Comparison of ENCODE assay signal across 9 cellular contexts in genomic region chr19:32693151-32694108, GRCh38. TPM values are rescaled to one million over a fixed set of nuclear protein-coding genes. Genes with fewer than 3 reads are reported as not detected.
DNase-seq lines count a peak whose midpoint lies in the region; ATAC-seq and TF ChIP-seq lines count a peak whose summit lies in the region.
"Not testable (repeated sequence)": the region's sequence is repeated elsewhere in the genome, so short reads cannot be mapped to it uniquely, and the experiment has no call there.
"Had no signal": no experiment of that assay in that cellular context is flagged by ENCODE, and none has a peak within 500 bp of the region (broad histone marks: within the 10 kb centered on the region; RNA-seq: fewer than 3 reads in every experiment).

No MANE protein-coding gene starts in this region.

- H3K27me3 Mint-ChIP-seq in CD4-positive, alpha-beta T cell; activated CD8-positive, alpha-beta memory T cell treated with anti-CD3 and anti-CD28 coated beads, Interleukin-2, amount 10 ng/mL, durations not matched to agents 7 days and 5 days; central memory CD8-positive, alpha-beta T cell: not testable (repeated sequence)

- H3K4me2 ChIP-seq in hepatocyte = peak overlapping the region; percentile 92

- not testable (repeated sequence) for H3K9me3 Mint-ChIP-seq in CD4-positive, alpha-beta T cell; activated CD8-positive, alpha-beta memory T cell treated with anti-CD3 and anti-CD28 coated beads, Interleukin-2, amount 10 ng/mL, durations not matched to agents 7 days and 5 days (ENCODE audit: low read depth); central memory CD8-positive, alpha-beta T cell

- not testable (repeated sequence) for H2AFZ ChIP-seq in hepatocyte

- not testable (repeated sequence) for TF ChIP-seq POLR2A in prostate gland (IDR thresholded peaks at IDR 0.05); suprapubic skin (IDR thresholded peaks at IDR 0.05)

- H3K27ac Mint-ChIP-seq in CD4-positive, alpha-beta T cell = peak overlapping the region; percentile 80
- H3K27ac Mint-ChIP-seq in activated CD8-positive, alpha-beta memory T cell treated with anti-CD3 and anti-CD28 coated beads, Interleukin-2, amount 10 ng/mL, durations not matched to agents 7 days and 5 days = peak overlapping the region; percentile 87
- H3K27ac Mint-ChIP-seq in central memory CD8-positive, alpha-beta T cell (ENCODE audit: low read depth) = peak overlapping the region; percentile 95

- H3K36me3 ChIP-seq in hepatocyte (replicated peaks; ENCODE audit: insufficient read depth, low read depth); prostate gland; suprapubic skin: not testable (repeated sequence)

- WGBS in hepatocyte (ENCODE audit: low lambda C conversion rate, missing lambda C conversion rate) = 96% methylated on average over 20 of the region's 20 CpGs
- 91% methylated on average over 20 of the region's 20 CpGs for WGBS in prostate gland
- WGBS in suprapubic skin = 89% methylated on average over 19 of the region's 20 CpGs

- H3K4me3 ChIP-seq in hepatocyte = peak overlapping the region; percentile 62
- H3K4me3 ChIP-seq in prostate gland = peak overlapping the region; percentile 61 to 77
- H3K4me3 ChIP-seq in suprapubic skin = peak overlapping the region; percentile 80

- peaks cover 47% of the 10 kb centered on the region for H3K36me3 Mint-ChIP-seq in CD4-positive, alpha-beta T cell (ENCODE audit: low read depth)
- peaks cover 55% of the 10 kb centered on the region for H3K36me3 Mint-ChIP-seq in activated CD8-positive, alpha-beta memory T cell treated with anti-CD3 and anti-CD28 coated beads, Interleukin-2, amount 10 ng/mL, durations not matched to agents 7 days and 5 days
- peaks cover 26% of the 10 kb centered on the region for H3K36me3 Mint-ChIP-seq in central memory CD8-positive, alpha-beta T cell (ENCODE audit: insufficient read depth)

- TF ChIP-seq EP300 in suprapubic skin (IDR thresholded peaks at IDR 0.05) = not testable (repeated sequence)

- CTCF ChIA-PET in CD4-positive, alpha-beta T cell (lab: Charles Lee) = not testable (repeated sequence)
- CTCF ChIA-PET in activated CD8-positive, alpha-beta memory T cell treated with anti-CD3 and anti-CD28 coated beads, Interleukin-2, amount 10 ng/mL, durations not matched to agents 7 days and 5 days (lab: Charles Lee) = interaction anchor here (0.9 to 1.5 kb wide), 5 partner anchors 17 to 283 kb away, joined by 3 to 5 read pairs (median 4); partner anchors contain the start of genes ANKRD27 and FAAP24

- not testable (repeated sequence) for H4K20me1 ChIP-seq in hepatocyte (ENCODE audit: insufficient read depth, poor library complexity, severe bottlenecking)

- H3K4me3 Mint-ChIP-seq in CD4-positive, alpha-beta T cell = peak overlapping the region; percentile 96
- H3K4me3 Mint-ChIP-seq in activated CD8-positive, alpha-beta memory T cell treated with anti-CD3 and anti-CD28 coated beads, Interleukin-2, amount 10 ng/mL, durations not matched to agents 7 days and 5 days = peak overlapping the region; percentile 80
- H3K4me3 Mint-ChIP-seq in central memory CD8-positive, alpha-beta T cell = peak overlapping the region; percentile 93

- not testable (repeated sequence) for H3K27ac ChIP-seq in CD4-positive, alpha-beta T cell (ENCODE audit: low read depth, low read length)
- H3K27ac ChIP-seq in hepatocyte (peak overlapping the region; percentile 91), prostate gland (peak overlapping the region in 1 of 2 donors; percentile 21), suprapubic skin (peak overlapping the region; percentile 46)

- not testable (repeated sequence) for H3K9me3 ChIP-seq in CD4-positive, alpha-beta T cell (ENCODE audit: control insufficient read depth, low read length); hepatocyte (ENCODE audit: low read depth); prostate gland; suprapubic skin

- DNase-seq in CD4-positive, alpha-beta T cell = peak in 4 of 10 experiments; percentile 7 to 28 (median 18)
- DNase-seq in HUDEP-2 (lab: John Stamatoyannopoulos, UW; ENCODE audit: unreplicated experiment in 76 of 76) (peak in 71 of 76 experiments; percentile 30 to 86 (median 63)), RPMI7951 (ENCODE audit: low read depth) (peak; percentile 32)
- DNase-seq in activated CD8-positive, alpha-beta memory T cell treated with anti-CD3 and anti-CD28 coated beads, Interleukin-2, amount 10 ng/mL, durations not matched to agents 7 days and 5 days = peak; percentile 75
- DNase-seq in central memory CD8-positive, alpha-beta T cell (ENCODE audit: low spot score in 2 of 2) = peak in 1 of 2 donors; percentile 32
- DNase-seq in hepatocyte (ENCODE audit: low spot score); prostate gland (ENCODE audit: low spot score); suprapubic skin (ENCODE audit: low spot score in 2 of 2): not testable (repeated sequence)

- not testable (repeated sequence) for TF ChIP-seq CTCF in CD4-positive, alpha-beta T cell (IDR thresholded peaks at IDR 0.05); hepatocyte (IDR thresholded peaks at IDR 0.05; ENCODE audit: poor library complexity); prostate gland (IDR thresholded peaks at IDR 0.05); suprapubic skin (IDR thresholded peaks at IDR 0.05)

- H3K4me1 ChIP-seq in hepatocyte (ENCODE audit: insufficient read depth) = peaks cover 37% of the 10 kb centered on the region
- not testable (repeated sequence) for H3K4me1 ChIP-seq in prostate gland (replicated peaks)
- H3K4me1 ChIP-seq in suprapubic skin = peaks cover 60% of the 10 kb centered on the region

- H3K9me2 ChIP-seq in hepatocyte (replicated peaks; ENCODE audit: insufficient read depth) = not testable (repeated sequence)

- POLR2A ChIA-PET in CD4-positive, alpha-beta T cell (lab: Charles Lee) = interaction anchor here (1.1 to 1.9 kb wide), 2 partner anchors 18 to 467 kb away, joined by 3 to 15 read pairs; partner anchors contain the start of genes ANKRD27 and RGS9BP

- not testable (repeated sequence) for H3K27me3 ChIP-seq in CD4-positive, alpha-beta T cell (ENCODE audit: control insufficient read depth, insufficient read depth, low read length); hepatocyte; prostate gland (replicated peaks; ENCODE audit: insufficient read depth); suprapubic skin

- H3K4me1 Mint-ChIP-seq in CD4-positive, alpha-beta T cell (ENCODE audit: low read depth) = peaks cover 65% of the 10 kb centered on the region
- H3K4me1 Mint-ChIP-seq in activated CD8-positive, alpha-beta memory T cell treated with anti-CD3 and anti-CD28 coated beads, Interleukin-2, amount 10 ng/mL, durations not matched to agents 7 days and 5 days = peaks cover 59% of the 10 kb centered on the region
- H3K4me1 Mint-ChIP-seq in central memory CD8-positive, alpha-beta T cell = peaks cover 68% of the 10 kb centered on the region

- intact Hi-C loops in CD4-positive, alpha-beta T cell (cut with DNase I, micrococcal nuclease) = loop anchor here (5.0 to 10.0 kb wide), 3 partner anchors 51 to 284 kb away; partner anchors contain the start of gene PDCD5 (in 1 of the 2)
- intact Hi-C loops in prostate gland (cut with DNase I) = not testable (repeated sequence)

- not testable (repeated sequence) for ATAC-seq in CD4-positive, alpha-beta T cell (ENCODE audit: poor library complexity)
- ATAC-seq in activated CD8-positive, alpha-beta memory T cell treated with anti-CD3 and anti-CD28 coated beads, Interleukin-2, amount 10 ng/mL, durations not matched to agents 7 days and 5 days = peak; percentile 24
- peak; percentile 6 for ATAC-seq in central memory CD8-positive, alpha-beta T cell (replicated peaks; ENCODE audit: extremely low read depth, poor library complexity, severe bottlenecking)

- peaks cover 67% of the 10 kb centered on the region for H3K79me2 ChIP-seq in hepatocyte

RNA-seq across cellular contexts. Expression of gene NUDT19, which starts 1.8 kb away (rescaled TPM):
- total RNA-seq in CD4-positive, alpha-beta T cell = 1 to 10 TPM; 7.9 to 8.2 TPM
- 12.3 and 15.3 TPM in 2 replicates for total RNA-seq in RPMI7951 (2014; rRNA removed; shearing (Covaris generic))
- total RNA-seq in activated CD8-positive, alpha-beta memory T cell treated with anti-CD3 and anti-CD28 coated beads, Interleukin-2, amount 10 ng/mL, durations not matched to agents 7 days and 5 days = 10 to 100 TPM; 13.0 to 18.1 TPM
- total RNA-seq in hepatocyte = 7.6 and 10.2 TPM in 2 replicates
- 3.8 and 5.6 TPM in 2 replicates for polyA plus RNA-seq in hepatocyte
- total RNA-seq in prostate gland = 10 to 100 TPM; 21.7 to 22.4 TPM
- 10 to 100 TPM; 14.2 to 25.1 (median 18.6) TPM for total RNA-seq in suprapubic skin

RNA-seq across cellular contexts. Expression of gene RGS9BP, which starts 17.8 kb away (rescaled TPM):
- under 1 TPM in 1 of 2 experiments, not detected in 1; 0.14 TPM for total RNA-seq in CD4-positive, alpha-beta T cell
- 0.72 and 0.98 TPM in 2 replicates for total RNA-seq in RPMI7951 (2014; rRNA removed; shearing (Covaris generic))
- under 1 TPM; 0.28 to 0.79 TPM for total RNA-seq in activated CD8-positive, alpha-beta memory T cell treated with anti-CD3 and anti-CD28 coated beads, Interleukin-2, amount 10 ng/mL, durations not matched to agents 7 days and 5 days
- total RNA-seq in hepatocyte = 3.1 and 4.0 TPM in 2 replicates
- polyA plus RNA-seq in hepatocyte = 2.1 and 3.0 TPM in 2 replicates
- total RNA-seq in prostate gland = 1 to 10 TPM in 1 of 2 donors, under 1 TPM in 1; 0.82 to 2.7 TPM
- total RNA-seq in suprapubic skin = 1 to 10 TPM in 2 of 4 donors, under 1 TPM in 2; 0.72 to 3.8 (median 1.3) TPM

RNA-seq across cellular contexts. Expression of gene ANKRD27, which starts 18.4 kb away (rescaled TPM):
- total RNA-seq in CD4-positive, alpha-beta T cell = 10 to 100 TPM; 16.5 to 17.6 TPM
- total RNA-seq in RPMI7951 (2014; rRNA removed; shearing (Covaris generic)) = 25.8 and 35.4 TPM in 2 replicates
- 10 to 100 TPM; 40.3 to 41.7 TPM for total RNA-seq in activated CD8-positive, alpha-beta memory T cell treated with anti-CD3 and anti-CD28 coated beads, Interleukin-2, amount 10 ng/mL, durations not matched to agents 7 days and 5 days
- total RNA-seq in hepatocyte = 30.5 and 32.6 TPM in 2 replicates
- 20.9 and 24.3 TPM in 2 replicates for polyA plus RNA-seq in hepatocyte
- total RNA-seq in prostate gland = 10 to 100 TPM; 25.7 to 51.4 TPM
- total RNA-seq in suprapubic skin = 10 to 100 TPM; 26.4 to 36.2 (median 30.8) TPM

RNA-seq across cellular contexts. Expression of gene TDRD12, which starts 26.1 kb away (rescaled TPM):
- total RNA-seq in CD4-positive, alpha-beta T cell = under 1 TPM; 0.14 to 0.22 TPM
- total RNA-seq in RPMI7951 (2014; rRNA removed; shearing (Covaris generic)) = not detected in 2 replicates
- under 1 TPM in 1 of 2 experiments, not detected in 1; 0.12 TPM for total RNA-seq in activated CD8-positive, alpha-beta memory T cell treated with anti-CD3 and anti-CD28 coated beads, Interleukin-2, amount 10 ng/mL, durations not matched to agents 7 days and 5 days
- total RNA-seq in hepatocyte (0.10 and 0.76 TPM in 2 replicates), prostate gland (1 to 10 TPM in 1 of 2 donors, under 1 TPM in 1; 0.41 to 9.8 TPM), suprapubic skin (1 to 10 TPM in 3 of 4 donors, under 1 TPM in 1; 0.42 to 4.7 (median 2.4) TPM)
- polyA plus RNA-seq in hepatocyte = 0.62 TPM in 1 of 2 replicates, not detected in the other
- total RNA-seq: NCI-H460 had no signal
